Comparison of ENCODE assay signal across 26 cellular contexts in the genomic region with DNA sequence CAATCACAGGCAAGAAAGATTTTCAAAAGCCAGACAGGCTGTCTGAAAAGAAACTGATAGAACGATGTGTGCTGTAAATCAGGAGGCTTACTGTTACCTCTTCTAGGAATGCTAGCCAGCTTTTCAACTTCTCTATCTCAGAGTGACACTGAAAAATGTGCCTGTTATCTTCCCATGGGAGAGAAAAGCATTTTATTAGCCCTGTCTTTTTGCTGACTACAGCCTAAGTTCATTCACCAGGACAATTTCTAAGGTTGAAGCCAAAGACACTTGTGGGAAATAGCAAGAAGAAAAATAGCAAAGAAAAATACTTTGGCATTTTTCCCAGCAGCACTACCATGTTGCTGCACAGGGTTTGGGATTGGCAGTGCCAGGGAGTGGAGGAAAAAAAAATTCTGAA. TPM values are rescaled to one million over a fixed set of nuclear protein-coding genes. Genes with fewer than 3 reads are reported as not detected.
A peak's percentile ranks its signal among the peaks of the same experiment; 100 is the strongest.
DNase-seq lines count a peak whose midpoint lies in the region; ATAC-seq and TF ChIP-seq lines count a peak whose summit lies in the region.
"Had no signal": no experiment of that assay in that cellular context is flagged by ENCODE, and none has a peak within 500 bp of the region (broad histone marks: within the 10 kb centered on the region; RNA-seq: fewer than 3 reads in every experiment).

No MANE protein-coding gene starts in this region.

- TF ChIP-seq CTCF in astrocyte of the cerebellum (IDR thresholded peaks at IDR 0.05; ENCODE audit: low read depth, low read length, missing control alignments) = no peak

- ATAC-seq in left cardiac atrium = peak; percentile 56 to 78
- ATAC-seq in HG03354 (IDR thresholded peaks at IDR 0.05; ENCODE audit: poor library complexity, severe bottlenecking, unreplicated experiment) = no peak
- ATAC-seq: activated CD8-positive, alpha-beta memory T cell treated with anti-CD3 and anti-CD28 coated beads, Interleukin-2, amount 10 ng/mL, durations not matched to agents 7 days and 5 days; CD8-positive, alpha-beta T cell; GM23338 had no signal

- intact Hi-C loops in left cardiac atrium (cut with DNase I) = no loop called here

- peak; percentile 47 for DNase-seq in NCI-H1105 treated with DMSO at 0.1 percent for 48 hours (lab: John Stamatoyannopoulos, UW)
- DNase-seq in NCI-H1105 (lab: John Stamatoyannopoulos, UW) = no peak
- DNase-seq in astrocyte of the cerebellum (ENCODE audit: low read depth) = peak; percentile 12
- DNase-seq in left cardiac atrium = no peak
- DNase-seq in renal cortical epithelial cell (ENCODE audit: low read depth) = peak; percentile 35
- no peak for DNase-seq in COLO668 (lab: John Stamatoyannopoulos, UW; ENCODE audit: unreplicated experiment)
- no peak for DNase-seq in DMS79 (lab: John Stamatoyannopoulos, UW)
- DNase-seq: activated CD4-positive, alpha-beta T cell treated with anti-CD3 and anti-CD28 coated beads, Interleukin-2, amount 50 U/mL, for 1 hour; activated CD8-positive, alpha-beta memory T cell treated with anti-CD3 and anti-CD28 coated beads, Interleukin-2, amount 10 ng/mL, durations not matched to agents 7 days and 5 days; activated naive CD4-positive, alpha-beta T cell treated with anti-CD3 and anti-CD28 coated beads, Interleukin-2, amount 10 ng/mL, durations not matched to agents 7 days and 5 days; CD8-positive, alpha-beta T cell; cerebellar nuclear complex; foreskin fibroblast; GF-D8; immature natural killer cell; KBM-7; NCI-H187; NCI-H526 treated with DMSO at 0.1 percent for 48 hours; sigmoid colon; WERI-Rb-1 had no signal

- in situ Hi-C loops in astrocyte of the cerebellum (cut with HindIII; ENCODE audit: low sequenced_read_pairs) = no loop called here

- no peak overlapping the region for H3K4me3 ChIP-seq in astrocyte of the cerebellum (ENCODE audit: low read depth, low read length)
- H3K4me3 ChIP-seq: GM23338, sigmoid colon, tibial nerve had no signal

RNA-seq across cellular contexts. Expression of a gene that starts 34.0 kb away (rescaled TPM):
- total RNA-seq in left cardiac atrium (1 to 10 TPM in 1 of 2 donors, under 1 TPM in 1; 0.37 to 1.1 TPM), renal cortical epithelial cell (not detected in 2 replicates)
- total RNA-seq: activated CD8-positive, alpha-beta memory T cell treated with anti-CD3 and anti-CD28 coated beads, Interleukin-2, amount 10 ng/mL, durations not matched to agents 7 days and 5 days; CD8-positive, alpha-beta T cell; GM23338; HT-29; RPMI7951; T-helper 2 cell treated with Interferon-gamma antibody and Interleukin-4, amounts not matched to agents 100 ng/mL and 5 ng/mL, for 36 hours had no signal

Comparison
In these comparisons a context has a peak if more than half of its experiments do, and no peak if none do; other contexts are left out.
1. DNase-seq: peak in NCI-H1105 treated with DMSO at 0.1 percent for 48 hours (single experiment), astrocyte of the cerebellum (single experiment) and renal cortical epithelial cell (single experiment); none in NCI-H1105 (single experiment), left cardiac atrium (single experiment), COLO668 (single experiment) and DMS79 (single experiment).